ENCODE assay signal across 1 cellular context in the genomic region with DNA sequence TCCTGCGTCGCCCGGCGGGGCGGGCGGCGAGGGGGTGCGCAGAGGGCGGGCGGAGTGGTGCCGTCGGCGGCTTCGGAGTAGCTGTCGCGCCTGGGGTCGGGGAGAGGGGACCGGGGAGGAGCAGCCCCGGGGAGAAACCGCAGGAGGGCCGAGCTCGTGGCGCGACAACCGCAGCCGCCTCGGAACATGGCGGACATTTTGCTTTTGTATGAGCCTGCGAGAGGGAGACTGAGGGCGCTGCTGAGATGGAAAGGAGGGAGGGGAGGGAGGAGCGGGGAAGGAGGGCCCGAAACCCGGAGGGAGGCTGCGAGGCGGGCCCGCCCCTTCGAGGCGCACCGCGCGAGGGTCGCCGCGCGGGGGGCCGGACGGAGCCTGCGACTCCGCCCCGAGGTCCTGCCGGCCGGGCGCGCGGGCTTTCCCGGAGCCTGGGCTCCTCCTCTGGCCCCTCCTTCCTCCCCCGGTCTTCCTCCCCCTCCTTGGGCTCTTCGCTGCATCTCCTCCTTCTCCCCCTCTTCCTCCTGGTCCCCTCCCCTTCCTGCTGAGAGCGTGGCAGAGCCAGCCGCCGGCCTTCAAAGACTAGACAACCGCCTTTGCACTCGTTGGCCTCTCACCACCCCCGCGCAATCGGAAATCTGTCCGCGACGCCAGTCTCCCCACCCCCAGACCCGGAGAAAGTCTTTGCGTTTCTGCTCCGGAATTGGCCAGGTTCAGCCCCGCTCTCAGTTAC.
TF ChIP-seq lines count a peak whose summit lies in the region.

No MANE protein-coding gene starts in this region.

TF ChIP-seq in K562, 482 proteins besides CTCF, POLR2A, EP300 and RAD21 (continued from another document and continues in another):
- TF ChIP-seq, protein P1, sequence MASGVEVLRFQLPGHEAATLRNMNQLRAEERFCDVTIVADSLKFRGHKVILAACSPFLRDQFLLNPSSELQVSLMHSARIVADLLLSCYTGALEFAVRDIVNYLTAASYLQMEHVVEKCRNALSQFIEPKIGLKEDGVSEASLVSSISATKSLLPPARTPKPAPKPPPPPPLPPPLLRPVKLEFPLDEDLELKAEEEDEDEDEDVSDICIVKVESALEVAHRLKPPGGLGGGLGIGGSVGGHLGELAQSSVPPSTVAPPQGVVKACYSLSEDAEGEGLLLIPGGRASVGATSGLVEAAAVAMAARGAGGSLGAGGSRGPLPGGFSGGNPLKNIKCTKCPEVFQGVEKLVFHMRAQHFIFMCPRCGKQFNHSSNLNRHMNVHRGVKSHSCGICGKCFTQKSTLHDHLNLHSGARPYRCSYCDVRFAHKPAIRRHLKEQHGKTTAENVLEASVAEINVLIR (CRISPR knock-in tag; IDR thresholded peaks at IDR 0.05): no peak
- TF ChIP-seq SMARCC2 (IDR thresholded peaks at IDR 0.05; ENCODE audit: low read depth) (no peak), MYBL2 (IDR thresholded peaks at IDR 0.05; ENCODE audit: low read depth) (no peak), MYBL2 (CRISPR knock-in tag; IDR thresholded peaks at IDR 0.05; ENCODE audit: borderline replicate concordance) (no peak), ARHGAP35 (IDR thresholded peaks at IDR 0.05; ENCODE audit: partially characterized antibody) (no peak), SP1 (CRISPR knock-in tag; IDR thresholded peaks at IDR 0.05) (no peak), GABPB1 (CRISPR knock-in tag; IDR thresholded peaks at IDR 0.05) (no peak; the same call in 1 of the 2 replicates), ZNF133 (CRISPR knock-in tag; IDR thresholded peaks at IDR 0.05) (no peak), ZFP36 (IDR thresholded peaks at IDR 0.05; ENCODE audit: low read depth, low read length, partially characterized antibody) (no peak), ZNF184 (CRISPR knock-in tag; IDR thresholded peaks at IDR 0.05) (no peak), LARP7 (IDR thresholded peaks at IDR 0.05) (no peak), L3MBTL2 (IDR thresholded peaks at IDR 0.05) (peak; percentile 75), ZFX (CRISPR knock-in tag; IDR thresholded peaks at IDR 0.05) (peak; percentile 57), TBP (optimal IDR thresholded peaks at IDR 0.05; ENCODE audit: low read depth, low read length) (peak; percentile 77), FOXJ2 (tag; IDR thresholded peaks at IDR 0.05) (0 out of 2 replicates have a peak, but pooled peaks have one; percentile 25), NCOA2 (IDR thresholded peaks at IDR 0.05; ENCODE audit: partially characterized antibody in 2 of 2) (no peak), ESRRB (CRISPR knock-in tag; IDR thresholded peaks at IDR 0.05; ENCODE audit: borderline replicate concordance) (no peak), RCOR1 (IDR thresholded peaks at IDR 0.05; ENCODE audit: borderline replicate concordance in 1 of 2, low read depth in 2 of 2, low read length in 2 of 2) (no peak), GTF2F1 (IDR thresholded peaks at IDR 0.05; ENCODE audit: low read depth, low read length) (no peak), ZNF263 (CRISPR knock-in tag; IDR thresholded peaks at IDR 0.05; ENCODE audit: borderline replicate concordance) (no peak), SRSF9 (IDR thresholded peaks at IDR 0.05; ENCODE audit: borderline replicate concordance, low read depth, low read length) (no peak), MXI1 (IDR thresholded peaks at IDR 0.05; ENCODE audit: low read depth, low read length) (no peak), ZNF586 (CRISPR knock-in tag; conservative IDR thresholded peaks at IDR 0.05) (no peak), ZNF347 (CRISPR knock-in tag; IDR thresholded peaks at IDR 0.05; ENCODE audit: low read depth) (no peak), ETV1 (tag; conservative IDR thresholded peaks at IDR 0.05; ENCODE audit: low read depth) (peak; percentile 91), GATA2 (CRISPR knock-in tag; IDR thresholded peaks at IDR 0.05) (no peak), TCF7L2 (IDR thresholded peaks at IDR 0.05; ENCODE audit: low read depth, low read length) (no peak)
- TF ChIP-seq, protein P2, sequence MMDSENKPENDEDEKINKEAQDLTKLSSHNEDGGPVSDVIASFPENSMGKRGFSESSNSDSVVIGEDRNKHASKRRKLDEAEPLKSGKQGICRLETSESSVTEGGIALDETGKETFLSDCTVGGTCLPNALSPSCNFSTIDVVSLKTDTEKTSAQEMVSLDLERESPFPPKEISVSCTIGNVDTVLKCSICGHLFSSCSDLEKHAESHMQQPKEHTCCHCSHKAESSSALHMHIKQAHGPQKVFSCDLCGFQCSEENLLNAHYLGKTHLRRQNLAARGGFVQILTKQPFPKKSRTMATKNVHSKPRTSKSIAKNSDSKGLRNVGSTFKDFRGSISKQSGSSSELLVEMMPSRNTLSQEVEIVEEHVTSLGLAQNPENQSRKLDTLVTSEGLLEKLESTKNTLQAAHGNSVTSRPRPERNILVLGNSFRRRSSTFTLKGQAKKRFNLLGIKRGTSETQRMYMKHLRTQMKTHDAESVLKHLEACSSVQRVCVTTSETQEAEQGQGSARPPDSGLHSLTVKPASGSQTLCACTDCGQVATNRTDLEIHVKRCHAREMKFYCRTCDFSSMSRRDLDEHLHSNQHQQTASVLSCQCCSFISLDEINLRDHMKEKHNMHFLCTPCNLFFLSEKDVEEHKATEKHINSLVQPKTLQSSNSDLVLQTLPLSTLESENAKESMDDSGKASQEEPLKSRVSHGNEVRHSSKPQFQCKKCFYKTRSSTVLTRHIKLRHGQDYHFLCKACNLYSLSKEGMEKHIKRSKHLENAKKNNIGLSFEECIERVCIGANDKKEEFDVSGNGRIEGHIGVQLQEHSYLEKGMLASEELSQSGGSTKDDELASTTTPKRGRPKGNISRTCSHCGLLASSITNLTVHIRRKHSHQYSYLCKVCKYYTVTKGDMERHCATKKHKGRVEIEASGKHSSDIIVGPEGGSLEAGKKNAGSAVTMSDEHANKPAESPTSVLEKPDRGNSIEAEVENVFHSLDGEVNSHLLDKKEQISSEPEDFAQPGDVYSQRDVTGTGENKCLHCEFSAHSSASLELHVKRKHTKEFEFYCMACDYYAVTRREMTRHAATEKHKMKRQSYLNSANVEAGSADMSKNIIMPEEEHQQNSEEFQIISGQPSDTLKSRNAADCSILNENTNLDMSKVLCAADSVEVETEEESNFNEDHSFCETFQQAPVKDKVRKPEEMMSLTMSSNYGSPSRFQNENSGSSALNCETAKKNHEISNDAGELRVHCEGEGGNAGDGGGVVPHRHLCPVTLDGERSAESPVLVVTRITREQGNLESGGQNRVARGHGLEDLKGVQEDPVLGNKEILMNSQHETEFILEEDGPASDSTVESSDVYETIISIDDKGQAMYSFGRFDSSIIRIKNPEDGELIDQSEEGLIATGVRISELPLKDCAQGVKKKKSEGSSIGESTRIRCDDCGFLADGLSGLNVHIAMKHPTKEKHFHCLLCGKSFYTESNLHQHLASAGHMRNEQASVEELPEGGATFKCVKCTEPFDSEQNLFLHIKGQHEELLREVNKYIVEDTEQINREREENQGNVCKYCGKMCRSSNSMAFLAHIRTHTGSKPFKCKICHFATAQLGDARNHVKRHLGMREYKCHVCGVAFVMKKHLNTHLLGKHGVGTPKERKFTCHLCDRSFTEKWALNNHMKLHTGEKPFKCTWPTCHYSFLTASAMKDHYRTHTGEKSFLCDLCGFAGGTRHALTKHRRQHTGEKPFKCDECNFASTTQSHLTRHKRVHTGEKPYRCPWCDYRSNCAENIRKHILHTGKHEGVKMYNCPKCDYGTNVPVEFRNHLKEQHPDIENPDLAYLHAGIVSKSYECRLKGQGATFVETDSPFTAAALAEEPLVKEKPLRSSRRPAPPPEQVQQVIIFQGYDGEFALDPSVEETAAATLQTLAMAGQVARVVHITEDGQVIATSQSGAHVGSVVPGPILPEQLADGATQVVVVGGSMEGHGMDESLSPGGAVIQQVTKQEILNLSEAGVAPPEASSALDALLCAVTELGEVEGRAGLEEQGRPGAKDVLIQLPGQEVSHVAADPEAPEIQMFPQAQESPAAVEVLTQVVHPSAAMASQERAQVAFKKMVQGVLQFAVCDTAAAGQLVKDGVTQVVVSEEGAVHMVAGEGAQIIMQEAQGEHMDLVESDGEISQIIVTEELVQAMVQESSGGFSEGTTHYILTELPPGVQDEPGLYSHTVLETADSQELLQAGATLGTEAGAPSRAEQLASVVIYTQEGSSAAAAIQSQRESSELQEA (IDR thresholded peaks at IDR 0.05; ENCODE audit: low read depth): no peak
- TF ChIP-seq, protein P3, sequence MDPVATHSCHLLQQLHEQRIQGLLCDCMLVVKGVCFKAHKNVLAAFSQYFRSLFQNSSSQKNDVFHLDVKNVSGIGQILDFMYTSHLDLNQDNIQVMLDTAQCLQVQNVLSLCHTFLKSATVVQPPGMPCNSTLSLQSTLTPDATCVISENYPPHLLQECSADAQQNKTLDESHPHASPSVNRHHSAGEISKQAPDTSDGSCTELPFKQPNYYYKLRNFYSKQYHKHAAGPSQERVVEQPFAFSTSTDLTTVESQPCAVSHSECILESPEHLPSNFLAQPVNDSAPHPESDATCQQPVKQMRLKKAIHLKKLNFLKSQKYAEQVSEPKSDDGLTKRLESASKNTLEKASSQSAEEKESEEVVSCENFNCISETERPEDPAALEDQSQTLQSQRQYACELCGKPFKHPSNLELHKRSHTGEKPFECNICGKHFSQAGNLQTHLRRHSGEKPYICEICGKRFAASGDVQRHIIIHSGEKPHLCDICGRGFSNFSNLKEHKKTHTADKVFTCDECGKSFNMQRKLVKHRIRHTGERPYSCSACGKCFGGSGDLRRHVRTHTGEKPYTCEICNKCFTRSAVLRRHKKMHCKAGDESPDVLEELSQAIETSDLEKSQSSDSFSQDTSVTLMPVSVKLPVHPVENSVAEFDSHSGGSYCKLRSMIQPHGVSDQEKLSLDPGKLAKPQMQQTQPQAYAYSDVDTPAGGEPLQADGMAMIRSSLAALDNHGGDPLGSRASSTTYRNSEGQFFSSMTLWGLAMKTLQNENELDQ (CRISPR knock-in tag; IDR thresholded peaks at IDR 0.05; ENCODE audit: borderline replicate concordance): no peak
- TF ChIP-seq, protein P4, sequence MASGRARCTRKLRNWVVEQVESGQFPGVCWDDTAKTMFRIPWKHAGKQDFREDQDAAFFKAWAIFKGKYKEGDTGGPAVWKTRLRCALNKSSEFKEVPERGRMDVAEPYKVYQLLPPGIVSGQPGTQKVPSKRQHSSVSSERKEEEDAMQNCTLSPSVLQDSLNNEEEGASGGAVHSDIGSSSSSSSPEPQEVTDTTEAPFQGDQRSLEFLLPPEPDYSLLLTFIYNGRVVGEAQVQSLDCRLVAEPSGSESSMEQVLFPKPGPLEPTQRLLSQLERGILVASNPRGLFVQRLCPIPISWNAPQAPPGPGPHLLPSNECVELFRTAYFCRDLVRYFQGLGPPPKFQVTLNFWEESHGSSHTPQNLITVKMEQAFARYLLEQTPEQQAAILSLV (tag; IDR thresholded peaks at IDR 0.05): no peak
- TF ChIP-seq, protein P5, sequence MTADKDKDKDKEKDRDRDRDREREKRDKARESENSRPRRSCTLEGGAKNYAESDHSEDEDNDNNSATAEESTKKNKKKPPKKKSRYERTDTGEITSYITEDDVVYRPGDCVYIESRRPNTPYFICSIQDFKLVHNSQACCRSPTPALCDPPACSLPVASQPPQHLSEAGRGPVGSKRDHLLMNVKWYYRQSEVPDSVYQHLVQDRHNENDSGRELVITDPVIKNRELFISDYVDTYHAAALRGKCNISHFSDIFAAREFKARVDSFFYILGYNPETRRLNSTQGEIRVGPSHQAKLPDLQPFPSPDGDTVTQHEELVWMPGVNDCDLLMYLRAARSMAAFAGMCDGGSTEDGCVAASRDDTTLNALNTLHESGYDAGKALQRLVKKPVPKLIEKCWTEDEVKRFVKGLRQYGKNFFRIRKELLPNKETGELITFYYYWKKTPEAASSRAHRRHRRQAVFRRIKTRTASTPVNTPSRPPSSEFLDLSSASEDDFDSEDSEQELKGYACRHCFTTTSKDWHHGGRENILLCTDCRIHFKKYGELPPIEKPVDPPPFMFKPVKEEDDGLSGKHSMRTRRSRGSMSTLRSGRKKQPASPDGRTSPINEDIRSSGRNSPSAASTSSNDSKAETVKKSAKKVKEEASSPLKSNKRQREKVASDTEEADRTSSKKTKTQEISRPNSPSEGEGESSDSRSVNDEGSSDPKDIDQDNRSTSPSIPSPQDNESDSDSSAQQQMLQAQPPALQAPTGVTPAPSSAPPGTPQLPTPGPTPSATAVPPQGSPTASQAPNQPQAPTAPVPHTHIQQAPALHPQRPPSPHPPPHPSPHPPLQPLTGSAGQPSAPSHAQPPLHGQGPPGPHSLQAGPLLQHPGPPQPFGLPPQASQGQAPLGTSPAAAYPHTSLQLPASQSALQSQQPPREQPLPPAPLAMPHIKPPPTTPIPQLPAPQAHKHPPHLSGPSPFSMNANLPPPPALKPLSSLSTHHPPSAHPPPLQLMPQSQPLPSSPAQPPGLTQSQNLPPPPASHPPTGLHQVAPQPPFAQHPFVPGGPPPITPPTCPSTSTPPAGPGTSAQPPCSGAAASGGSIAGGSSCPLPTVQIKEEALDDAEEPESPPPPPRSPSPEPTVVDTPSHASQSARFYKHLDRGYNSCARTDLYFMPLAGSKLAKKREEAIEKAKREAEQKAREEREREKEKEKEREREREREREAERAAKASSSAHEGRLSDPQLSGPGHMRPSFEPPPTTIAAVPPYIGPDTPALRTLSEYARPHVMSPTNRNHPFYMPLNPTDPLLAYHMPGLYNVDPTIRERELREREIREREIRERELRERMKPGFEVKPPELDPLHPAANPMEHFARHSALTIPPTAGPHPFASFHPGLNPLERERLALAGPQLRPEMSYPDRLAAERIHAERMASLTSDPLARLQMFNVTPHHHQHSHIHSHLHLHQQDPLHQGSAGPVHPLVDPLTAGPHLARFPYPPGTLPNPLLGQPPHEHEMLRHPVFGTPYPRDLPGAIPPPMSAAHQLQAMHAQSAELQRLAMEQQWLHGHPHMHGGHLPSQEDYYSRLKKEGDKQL (CRISPR knock-in tag; IDR thresholded peaks at IDR 0.05; ENCODE audit: borderline replicate concordance): no peak
- TF ChIP-seq, protein P6, sequence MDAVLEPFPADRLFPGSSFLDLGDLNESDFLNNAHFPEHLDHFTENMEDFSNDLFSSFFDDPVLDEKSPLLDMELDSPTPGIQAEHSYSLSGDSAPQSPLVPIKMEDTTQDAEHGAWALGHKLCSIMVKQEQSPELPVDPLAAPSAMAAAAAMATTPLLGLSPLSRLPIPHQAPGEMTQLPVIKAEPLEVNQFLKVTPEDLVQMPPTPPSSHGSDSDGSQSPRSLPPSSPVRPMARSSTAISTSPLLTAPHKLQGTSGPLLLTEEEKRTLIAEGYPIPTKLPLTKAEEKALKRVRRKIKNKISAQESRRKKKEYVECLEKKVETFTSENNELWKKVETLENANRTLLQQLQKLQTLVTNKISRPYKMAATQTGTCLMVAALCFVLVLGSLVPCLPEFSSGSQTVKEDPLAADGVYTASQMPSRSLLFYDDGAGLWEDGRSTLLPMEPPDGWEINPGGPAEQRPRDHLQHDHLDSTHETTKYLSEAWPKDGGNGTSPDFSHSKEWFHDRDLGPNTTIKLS (IDR thresholded peaks at IDR 0.05; ENCODE audit: borderline replicate concordance, low read depth): 0 out of 2 replicates have a peak, but pooled peaks have one; percentile 43
- TF ChIP-seq, protein P7, sequence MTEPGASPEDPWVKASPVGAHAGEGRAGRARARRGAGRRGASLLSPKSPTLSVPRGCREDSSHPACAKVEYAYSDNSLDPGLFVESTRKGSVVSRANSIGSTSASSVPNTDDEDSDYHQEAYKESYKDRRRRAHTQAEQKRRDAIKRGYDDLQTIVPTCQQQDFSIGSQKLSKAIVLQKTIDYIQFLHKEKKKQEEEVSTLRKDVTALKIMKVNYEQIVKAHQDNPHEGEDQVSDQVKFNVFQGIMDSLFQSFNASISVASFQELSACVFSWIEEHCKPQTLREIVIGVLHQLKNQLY (CRISPR knock-in tag; conservative IDR thresholded peaks at IDR 0.05): no peak
